15 cellular contexts compared by ENCODE assay signal in genomic region chr14:73422515-73422914, GRCh38. TPM values are rescaled to one million over a fixed set of nuclear protein-coding genes. Genes with fewer than 3 reads are reported as not detected.
DNase-seq lines count a peak whose midpoint lies in the region; ATAC-seq and TF ChIP-seq lines count a peak whose summit lies in the region.
"Had no signal": no experiment of that assay in that cellular context is flagged by ENCODE, and none has a peak within 500 bp of the region (broad histone marks: within the 10 kb centered on the region; RNA-seq: fewer than 3 reads in every experiment).

No MANE protein-coding gene starts in this region.

- H3K27ac Mint-ChIP-seq in Caco-2 (ENCODE audit: unreplicated experiment) (no peak overlapping the region), endothelial cell (ENCODE audit: unreplicated experiment) (peak overlapping the region; percentile 68), nephron (peak overlapping the region; percentile 38 to 47 (median 46)), natural killer cell (no peak overlapping the region)
- H3K27ac Mint-ChIP-seq: activated CD4-positive, alpha-beta memory T cell treated with anti-CD3 and anti-CD28 coated beads, Interleukin-2, amount 10 ng/mL, durations not matched to agents 7 days and 5 days had no signal

- no peaks in the 10 kb centered on the region for H3K9me3 ChIP-seq in Caco-2
- H3K9me3 ChIP-seq: spleen had no signal

- POLR2A ChIA-PET in Caco-2 (lab: Charles Lee): no interaction called here

- peaks cover 15% of the 10 kb centered on the region for H3K4me1 ChIP-seq in Caco-2

- no peaks in the 10 kb centered on the region for H3K27me3 ChIP-seq in Caco-2 (replicated peaks; ENCODE audit: control insufficient read depth, insufficient read depth, low read length)
- H3K27me3 ChIP-seq: spleen had no signal

- BruUV-seq in Caco-2 (replicated peaks; lab: Mats Ljungman, UMichigan): no TSS peak

- DNase-seq in Caco-2 (peak; percentile 30 to 39), NCI-H2171 (lab: John Stamatoyannopoulos, UW) (peak; percentile 54), endothelial cell (ENCODE audit: low spot score) (no peak), natural killer cell (no peak), SHP77 treated with DMSO at 0.1 percent for 48 hours (lab: John Stamatoyannopoulos, UW) (no peak), hypothalamus (lab: John Stamatoyannopoulos, UW) (no peak), islet precursor cell (no peak)
- DNase-seq: activated CD4-positive, alpha-beta memory T cell treated with anti-CD3 and anti-CD28 coated beads, Interleukin-2, amount 10 ng/mL, durations not matched to agents 7 days and 5 days; COR-L47; KG1; NCI-H1092; spleen; stimulated activated naive CD4-positive, alpha-beta T cell treated with Interleukin-2 at 50 U/mL for 16 hours had no signal

- no peak for ATAC-seq in natural killer cell

- H3K27me3 Mint-ChIP-seq in Caco-2 (ENCODE audit: insufficient read depth, unreplicated experiment) (no peaks in the 10 kb centered on the region), endothelial cell (ENCODE audit: unreplicated experiment) (peaks cover 2% of the 10 kb centered on the region), nephron (ENCODE audit: low read depth) (no peaks in the 10 kb centered on the region), natural killer cell (ENCODE audit: low read depth in 2 of 2) (no peaks in the 10 kb centered on the region)
- H3K27me3 Mint-ChIP-seq: activated CD4-positive, alpha-beta memory T cell treated with anti-CD3 and anti-CD28 coated beads, Interleukin-2, amount 10 ng/mL, durations not matched to agents 7 days and 5 days; central memory CD8-positive, alpha-beta T cell had no signal

- TF ChIP-seq CTCF in Caco-2 (IDR thresholded peaks at IDR 0.05; ENCODE audit: insufficient read depth in 1 of 2, low read depth in 1 of 2, low read length in 1 of 2, severe bottlenecking in 1 of 2, unreplicated experiment in 1 of 2) (no peak), endothelial cell (IDR thresholded peaks at IDR 0.05; ENCODE audit: unreplicated experiment) (no peak), nephron (IDR thresholded peaks at IDR 0.05; ENCODE audit: unreplicated experiment in 3 of 3) (no peak), natural killer cell (IDR thresholded peaks at IDR 0.05) (no peak)

- H3K36me3 ChIP-seq in Caco-2 (ENCODE audit: control insufficient read depth, insufficient read depth, low read length): no peaks in the 10 kb centered on the region

- CTCF ChIA-PET in Caco-2 (lab: Charles Lee): no interaction called here

- intact Hi-C loops in Caco-2 (cut with micrococcal nuclease; ENCODE audit: unreplicated experiment): no loop called here
- intact Hi-C loops in natural killer cell (cut with micrococcal nuclease): no loop called here

- H3K36me3 Mint-ChIP-seq in Caco-2 (ENCODE audit: insufficient read depth, unreplicated experiment) (peaks cover 14% of the 10 kb centered on the region), endothelial cell (ENCODE audit: low read depth, unreplicated experiment) (peaks cover 22% of the 10 kb centered on the region), nephron (ENCODE audit: low read depth) (peaks cover 33% of the 10 kb centered on the region), natural killer cell (no peaks in the 10 kb centered on the region)

- no peaks in the 10 kb centered on the region for H3K9me3 Mint-ChIP-seq in Caco-2 (ENCODE audit: unreplicated experiment)
- H3K9me3 Mint-ChIP-seq in endothelial cell (ENCODE audit: unreplicated experiment): no peaks in the 10 kb centered on the region
- H3K9me3 Mint-ChIP-seq in nephron: no peaks in the 10 kb centered on the region
- no peaks in the 10 kb centered on the region for H3K9me3 Mint-ChIP-seq in natural killer cell
- H3K9me3 Mint-ChIP-seq: activated CD4-positive, alpha-beta memory T cell treated with anti-CD3 and anti-CD28 coated beads, Interleukin-2, amount 10 ng/mL, durations not matched to agents 7 days and 5 days; central memory CD8-positive, alpha-beta T cell had no signal

- no peak overlapping the region for H3K4me3 ChIP-seq in Caco-2 (ENCODE audit: low read depth, low read length)
- H3K4me3 ChIP-seq: spleen had no signal

- H3K4me3 Mint-ChIP-seq in Caco-2 (ENCODE audit: unreplicated experiment) (no peak overlapping the region), endothelial cell (ENCODE audit: unreplicated experiment) (peak overlapping the region; percentile 63), nephron (no peak overlapping the region), natural killer cell (no peak overlapping the region)
- H3K4me3 Mint-ChIP-seq: activated CD4-positive, alpha-beta memory T cell treated with anti-CD3 and anti-CD28 coated beads, Interleukin-2, amount 10 ng/mL, durations not matched to agents 7 days and 5 days; central memory CD8-positive, alpha-beta T cell had no signal

- H3K4me1 Mint-ChIP-seq in Caco-2 (ENCODE audit: low read depth, unreplicated experiment): peaks cover 17% of the 10 kb centered on the region
- H3K4me1 Mint-ChIP-seq in endothelial cell (ENCODE audit: unreplicated experiment): peaks cover 28% of the 10 kb centered on the region
- H3K4me1 Mint-ChIP-seq in nephron: peaks cover 9% of the 10 kb centered on the region
- peaks cover 24% of the 10 kb centered on the region in 2 donors for H3K4me1 Mint-ChIP-seq in natural killer cell

RNA-seq across cellular contexts. Expression of gene NUMB, which starts 35.8 kb away (rescaled TPM):
- 66.2 and 67.6 TPM in 2 replicates for total RNA-seq in Caco-2 (2022)
- total RNA-seq in endothelial cell (ENCODE audit: unreplicated experiment): 218 TPM
- total RNA-seq in natural killer cell: 10 to 100 TPM; 50.0 to 67.4 (median 56.3) TPM

Comparison
In these comparisons a context has a peak if more than half of its experiments do, and no peak if none do; other contexts are left out.
1. DNase-seq: peak in Caco-2 (2 of 2) and NCI-H2171 (single experiment); none in endothelial cell (single experiment), natural killer cell (single experiment), SHP77 treated with DMSO at 0.1 percent for 48 hours (single experiment), hypothalamus (0 of 51) and islet precursor cell (single experiment).
2. H3K27ac Mint-ChIP-seq: peak in endothelial cell (single experiment) and nephron (3 of 3); none in Caco-2 (single experiment) and natural killer cell (0 of 2).